In genomic region chr1:201917362-201918033, GRCh38 we compare ENCODE assay signal across 9 cellular contexts. TPM values are rescaled to one million over a fixed set of nuclear protein-coding genes. Genes with fewer than 3 reads are reported as not detected.
DNase-seq lines count a peak whose midpoint lies in the region; ATAC-seq, FAIRE-seq and TF ChIP-seq lines count a peak whose summit lies in the region.
"Had no signal": no experiment of that assay in that cellular context is flagged by ENCODE, and none has a peak within 500 bp of the region (broad histone marks: within the 10 kb centered on the region; RNA-seq: fewer than 3 reads in every experiment).

No MANE protein-coding gene starts in this region.

- BruUV-seq in GM12878 (replicated peaks; lab: Mats Ljungman, UMichigan): no TSS peak
- BruUV-seq in OCI-LY7 (replicated peaks; lab: Mats Ljungman, UMichigan): no TSS peak

- no peak for TF ChIP-seq EP300 in GM12878 (IDR thresholded peaks at IDR 0.05; ENCODE audit: borderline replicate concordance in 1 of 2, control insufficient read depth in 1 of 2, low read depth in 2 of 2, low read length in 2 of 2)

- SMC1A ChIA-PET in GM12878 (lab: Charles Lee; ENCODE audit: uncharacterized antibody, unreplicated experiment): no interaction called here

- TF ChIP-seq RAD21 in GM12878 (IDR thresholded peaks at IDR 0.05; ENCODE audit: insufficient read depth, low read depth, low read length): no peak

- H3K4me2 ChIP-seq in GM12878 (ENCODE audit: control insufficient read depth, insufficient read depth) (no peak overlapping the region), OCI-LY7 (ENCODE audit: low read length) (no peak overlapping the region)

- H3K9ac ChIP-seq in GM12878 (ENCODE audit: control insufficient read depth, insufficient read depth, low read length): no peak overlapping the region

- H4K20me1 ChIP-seq in GM12878 (ENCODE audit: control insufficient read depth, insufficient read depth) (no peaks in the 10 kb centered on the region), OCI-LY7 (ENCODE audit: insufficient read depth, low read length) (no peaks in the 10 kb centered on the region)

- TF ChIP-seq POLR2A in GM12878 (IDR thresholded peaks at IDR 0.05; ENCODE audit: low read depth, low read length) (no peak), gastrocnemius medialis (IDR thresholded peaks at IDR 0.05) (no peak)

- in situ Hi-C loops in GM12878 (cut with MboI): no loop called here
- in situ Hi-C loops in gastrocnemius medialis (cut with MboI; ENCODE audit: low sequenced_read_pairs in 4 of 4): no loop called here

- H3K36me3 ChIP-seq in GM12878 (ENCODE audit: control insufficient read depth in 2 of 2, insufficient read depth in 2 of 2, low read length in 1 of 2): no peaks in the 10 kb centered on the region
- no peaks in the 10 kb centered on the region for H3K36me3 ChIP-seq in gastrocnemius medialis
- no peaks in the 10 kb centered on the region for H3K36me3 ChIP-seq in OCI-LY7 (ENCODE audit: insufficient read depth, low read length)

- no peaks in the 10 kb centered on the region for H3K9me3 ChIP-seq in GM12878 (replicated peaks; ENCODE audit: control insufficient read depth, insufficient read depth, low read length)
- H3K9me3 ChIP-seq in gastrocnemius medialis: no peaks in the 10 kb centered on the region
- H3K9me3 ChIP-seq in OCI-LY7 (ENCODE audit: low read length): no peaks in the 10 kb centered on the region

- no peaks in the 10 kb centered on the region; a peak in 1 of 4 replicates for H3K27me3 ChIP-seq in GM12878 (replicated peaks in 1 of 2; ENCODE audit: control insufficient read depth in 2 of 2, insufficient read depth in 2 of 2, low read length in 1 of 2)
- H3K27me3 ChIP-seq in gastrocnemius medialis: no peaks in the 10 kb centered on the region

- DNase-seq in ELR (ENCODE audit: low read depth) (peak; percentile 76), GM12878 (ENCODE audit: low read depth, low spot score) (no peak), left ventricle myocardium superior (no peak), gastrocnemius medialis (peak in 1 of 2 donors; percentile 24), OCI-LY7 (ENCODE audit: low spot score) (no peak), T-cell (no peak), posterior cingulate gyrus (no peak)
- DNase-seq in stimulated activated naive CD8-positive, alpha-beta T cell treated with anti-CD3 and anti-CD28 coated beads, Interleukin-15, amount 100 ng/mL, for 72 hours: no peak
- DNase-seq: stimulated activated CD4-positive, alpha-beta T cell treated with anti-CD3 and anti-CD28 coated beads, Interleukin-4, amount 100 ng/mL, for 1 hour had no signal

- ATAC-seq in GM12878: peak; percentile 21; the same call in 2 of the 3 replicates
- ATAC-seq in left ventricle myocardium superior: peak; percentile 83
- peak; percentile 31 to 56 for ATAC-seq in gastrocnemius medialis
- no peak for ATAC-seq in stimulated activated naive CD8-positive, alpha-beta T cell treated with anti-CD3 and anti-CD28 coated beads, Interleukin-15, amount 100 ng/mL, for 72 hours
- ATAC-seq in T-cell (replicated peaks in 1 of 4): no peak

- H3K79me2 ChIP-seq in GM12878 (ENCODE audit: control insufficient read depth, insufficient read depth, low read length): no peaks in the 10 kb centered on the region
- H3K79me2 ChIP-seq in OCI-LY7 (ENCODE audit: insufficient read depth, low read depth, low read length): no peaks in the 10 kb centered on the region

- no peaks in the 10 kb centered on the region for H3K9me2 ChIP-seq in OCI-LY7 (ENCODE audit: insufficient read depth, low read length)

- no peak for TF ChIP-seq CTCF in GM12878 (IDR thresholded peaks at IDR 0.05 in 2 of 3, conservative IDR thresholded peaks at IDR 0.05 in 1 of 3; ENCODE audit: control insufficient read depth in 2 of 3, extremely low read depth in 1 of 3, insufficient read depth in 1 of 3, low read depth in 3 of 3, low read length in 3 of 3)
- TF ChIP-seq CTCF in gastrocnemius medialis (IDR thresholded peaks at IDR 0.05 in 4 of 5, conservative IDR thresholded peaks at IDR 0.05 in 1 of 5): no peak
- no peak for TF ChIP-seq CTCF in OCI-LY7 (conservative IDR thresholded peaks at IDR 0.05; ENCODE audit: low read length)

- H3K4me3 Mint-ChIP-seq in stimulated activated naive CD8-positive, alpha-beta T cell treated with anti-CD3 and anti-CD28 coated beads, Interleukin-15, amount 100 ng/mL, for 72 hours: no peak overlapping the region
- no peak overlapping the region for H3K4me3 Mint-ChIP-seq in T-cell

- H3K27ac Mint-ChIP-seq in stimulated activated naive CD8-positive, alpha-beta T cell treated with anti-CD3 and anti-CD28 coated beads, Interleukin-15, amount 100 ng/mL, for 72 hours: no peak overlapping the region
- H3K27ac Mint-ChIP-seq in T-cell: no peak overlapping the region

- RAD21 ChIA-PET in GM12878 (lab: Charles Lee; ENCODE audit: unreplicated experiment): no interaction called here

- no peaks in the 10 kb centered on the region for H3K9me3 Mint-ChIP-seq in stimulated activated naive CD8-positive, alpha-beta T cell treated with anti-CD3 and anti-CD28 coated beads, Interleukin-15, amount 100 ng/mL, for 72 hours
- no peaks in the 10 kb centered on the region for H3K9me3 Mint-ChIP-seq in T-cell

- no peak overlapping the region for H3K27ac ChIP-seq in GM12878 (ENCODE audit: control insufficient read depth, insufficient read depth)
- peak overlapping the region; percentile 49 to 78 (median 70) for H3K27ac ChIP-seq in gastrocnemius medialis
- no peak overlapping the region for H3K27ac ChIP-seq in OCI-LY7 (ENCODE audit: low read depth, low read length, poor library complexity, severe bottlenecking)

- H3K36me3 Mint-ChIP-seq in T-cell: no peaks in the 10 kb centered on the region

- WGBS in GM12878 (ENCODE audit: insufficient coverage, insufficient replicate concordance, low lambda C conversion rate, missing lambda C conversion rate): 72% methylated on average over 7 of the region's 7 CpGs

- FAIRE-seq in GM12878 (lab: Jason Lieb, UNC): no peak

- H3K27me3 Mint-ChIP-seq in stimulated activated naive CD8-positive, alpha-beta T cell treated with anti-CD3 and anti-CD28 coated beads, Interleukin-15, amount 100 ng/mL, for 72 hours: peaks cover 23% of the 10 kb centered on the region
- peaks cover 21 to 36% of the 10 kb centered on the region in 2 donors for H3K27me3 Mint-ChIP-seq in T-cell

- H2AFZ ChIP-seq in GM12878 (ENCODE audit: control insufficient read depth, low read depth, low read length) (no peak overlapping the region), OCI-LY7 (ENCODE audit: low read length) (no peak overlapping the region)

- H3K4me3 ChIP-seq in GM12878 (no peak overlapping the region), gastrocnemius medialis (no peak overlapping the region), OCI-LY7 (ENCODE audit: low read depth, low read length, poor library complexity, severe bottlenecking) (no peak overlapping the region)

- H3K4me1 ChIP-seq in GM12878 (ENCODE audit: control insufficient read depth, insufficient read depth, low read length): peaks cover 4% of the 10 kb centered on the region; the same call in 1 of the 2 replicates
- peaks cover 44 to 46% of the 10 kb centered on the region in 2 donors for H3K4me1 ChIP-seq in gastrocnemius medialis
- peaks cover 3% of the 10 kb centered on the region for H3K4me1 ChIP-seq in OCI-LY7 (ENCODE audit: insufficient read depth, low read length, poor library complexity, severe bottlenecking)

- CTCF ChIA-PET in GM12878 (lab: Yijun Ruan, JAX) (interaction anchor here (0.8 kb wide), 1 partner anchor 218 kb away, joined by 3 read pairs; no protein-coding TSS in a partner anchor), OCI-LY7 (lab: Charles Lee; ENCODE audit: unreplicated experiment) (no interaction called here), T-cell (lab: Charles Lee) (interaction anchor here in 1 of 2 donors (0.6 kb wide), 1 partner anchor 15 kb away, joined by 3 read pairs; no protein-coding TSS in a partner anchor)

- POLR2A ChIA-PET in GM12878 (lab: Charles Lee) (no interaction called here), OCI-LY7 (lab: Charles Lee) (interaction anchor here (0.5 kb wide), 1 partner anchor 321 kb away, joined by 3 read pairs; no protein-coding TSS in a partner anchor), T-cell (lab: Charles Lee) (interaction anchor here in 1 of 2 donors (0.6 kb wide), 2 partner anchors 19 to 62 kb away, joined by 5 to 9 read pairs; no protein-coding TSS in a partner anchor)

- intact Hi-C loops in GM12878 (cut with micrococcal nuclease; ENCODE audit: unreplicated experiment): no loop called here
- intact Hi-C loops in left ventricle myocardium superior (cut with micrococcal nuclease): no loop called here
- intact Hi-C loops in gastrocnemius medialis (cut with DNase I; ENCODE audit: low total_unique reads): loop anchor here (2.0 kb wide), 1 partner anchor 17 kb away; no protein-coding TSS in a partner anchor
- intact Hi-C loops in OCI-LY7 (cut with micrococcal nuclease; ENCODE audit: unreplicated experiment): no loop called here
- intact Hi-C loops in posterior cingulate gyrus (cut with DNase I): no loop called here

- H3K4me1 Mint-ChIP-seq in stimulated activated naive CD8-positive, alpha-beta T cell treated with anti-CD3 and anti-CD28 coated beads, Interleukin-15, amount 100 ng/mL, for 72 hours: no peaks in the 10 kb centered on the region
- H3K4me1 Mint-ChIP-seq in T-cell: peaks cover 0 to 1% (median 0%) of the 10 kb centered on the region in 3 donors

RNA-seq across cellular contexts. Expression of gene SHISA4, which starts 28.8 kb away (rescaled TPM):
- total RNA-seq in GM12878 (2013; cell fraction: nucleolus; rRNA removed): 0.90 and 1.5 TPM in 2 replicates
- total RNA-seq in GM12878 (2014; rRNA removed) (0.11 TPM in 1 of 2 replicates, not detected in the other), GM12878 (2014; rRNA removed; fragmentation: Illumina TruSeq; extraction: Trizol) (not detected in 2 replicates), GM12878 (2021) (not detected in 2 replicates), left ventricle myocardium superior (129 TPM), gastrocnemius medialis (100 to 1,000 TPM in 2 of 4 donors, 10 to 100 TPM in 2; 76.6 to 384 (median 229) TPM), OCI-LY7 (2022) (not detected in 2 replicates), T-cell (under 1 TPM; 0.38 to 0.88 (median 0.54) TPM)
- polyA plus RNA-seq in GM12878 (2011; ENCODE audit: low read depth): not detected
- polyA plus RNA-seq in GM12878 (2011; rRNA removed) (0.07 TPM in 1 of 2 replicates, not detected in the other), GM12878 (2014; fragmentation: Illumina TruSeq; extraction: Trizol) (0.07 TPM in 1 of 2 replicates, not detected in the other), GM12878 (2014; fragmentation: Nextera tagmentation; extraction: Ambion mirVana) (not detected), GM12878 (2014; rRNA removed) (not detected in 2 replicates), GM12878 (2016; fragmentation: Nextera tagmentation; extraction: Ambion mirVana) (not detected)
- polyA plus RNA-seq in GM12878 (2011; cell fraction: cytosol; rRNA removed): 0.13 and 0.15 TPM in 2 replicates
- 0.61 and 0.85 TPM in 2 replicates for polyA plus RNA-seq in GM12878 (2011; cell fraction: nucleus; rRNA removed)
- polyA plus RNA-seq in GM12878 (2012): not detected in 2 replicates
- polyA minus RNA-seq in GM12878 (2011; rRNA and poly(A)+ RNA removed): not detected in 2 replicates
- not detected in 2 replicates for polyA minus RNA-seq in GM12878 (2011; cell fraction: cytosol; rRNA and poly(A)+ RNA removed)
- polyA minus RNA-seq in GM12878 (2011; cell fraction: nucleus; rRNA and poly(A)+ RNA removed): 0.29 TPM in 1 of 2 replicates, not detected in the other
- total RNA-seq in OCI-LY7 (2014; rRNA removed; shearing (Covaris generic)): 0.46 TPM in 1 of 2 replicates, not detected in the other

RNA-seq across cellular contexts. Expression of gene LMOD1, which starts 28.9 kb away (rescaled TPM):
- total RNA-seq in GM12878 (2013; cell fraction: nucleolus; rRNA removed): not detected in 2 replicates
- total RNA-seq in GM12878 (2014; rRNA removed) (not detected in 2 replicates), GM12878 (2014; rRNA removed; fragmentation: Illumina TruSeq; extraction: Trizol) (not detected in 2 replicates), GM12878 (2021) (0.11 and 0.15 TPM in 2 replicates), left ventricle myocardium superior (8.0 TPM), gastrocnemius medialis (10 to 100 TPM; 12.8 to 39.5 (median 22.6) TPM), OCI-LY7 (2022) (not detected in 2 replicates), T-cell (under 1 TPM in 3 of 5 donors, not detected in 2; 0.10 to 0.29 (median 0.16) TPM)
- polyA plus RNA-seq in GM12878 (2011; ENCODE audit: low read depth): not detected
- polyA plus RNA-seq in GM12878 (2011; rRNA removed) (not detected in 2 replicates), GM12878 (2014; fragmentation: Illumina TruSeq; extraction: Trizol) (not detected in 2 replicates), GM12878 (2014; fragmentation: Nextera tagmentation; extraction: Ambion mirVana) (not detected), GM12878 (2014; rRNA removed) (not detected in 2 replicates), GM12878 (2016; fragmentation: Nextera tagmentation; extraction: Ambion mirVana) (not detected)
- not detected in 2 replicates for polyA plus RNA-seq in GM12878 (2011; cell fraction: cytosol; rRNA removed)
- not detected in 2 replicates for polyA plus RNA-seq in GM12878 (2011; cell fraction: nucleus; rRNA removed)
- polyA plus RNA-seq in GM12878 (2012): not detected in 2 replicates
- not detected in 2 replicates for polyA minus RNA-seq in GM12878 (2011; rRNA and poly(A)+ RNA removed)
- not detected in 2 replicates for polyA minus RNA-seq in GM12878 (2011; cell fraction: cytosol; rRNA and poly(A)+ RNA removed)
- not detected in 2 replicates for polyA minus RNA-seq in GM12878 (2011; cell fraction: nucleus; rRNA and poly(A)+ RNA removed)
- not detected in 2 replicates for total RNA-seq in OCI-LY7 (2014; rRNA removed; shearing (Covaris generic))

RNA-seq across cellular contexts. Expression of gene TIMM17A, which starts 37.8 kb away (rescaled TPM):
- 36.7 and 44.9 TPM in 2 replicates for total RNA-seq in GM12878 (2013; cell fraction: nucleolus; rRNA removed)
- total RNA-seq in GM12878 (2014; rRNA removed) (68.6 and 82.3 TPM in 2 replicates), GM12878 (2014; rRNA removed; fragmentation: Illumina TruSeq; extraction: Trizol) (77.6 and 79.7 TPM in 2 replicates), GM12878 (2021) (74.4 TPM in 2 replicates), left ventricle myocardium superior (79.0 TPM), gastrocnemius medialis (10 to 100 TPM; 33.6 to 67.6 (median 43.3) TPM), OCI-LY7 (2022) (55.6 and 67.2 TPM in 2 replicates), T-cell (10 to 100 TPM; 28.7 to 37.6 (median 29.9) TPM)
- polyA plus RNA-seq in GM12878 (2011; ENCODE audit: low read depth): 45.1 TPM
- polyA plus RNA-seq in GM12878 (2011; rRNA removed) (105 and 139 TPM in 2 replicates), GM12878 (2014; fragmentation: Illumina TruSeq; extraction: Trizol) (71.6 and 83.2 TPM in 2 replicates), GM12878 (2014; fragmentation: Nextera tagmentation; extraction: Ambion mirVana) (100 to 1,000 TPM; 248 to 357 TPM), GM12878 (2014; rRNA removed) (69.0 and 72.1 TPM in 2 replicates), GM12878 (2016; fragmentation: Nextera tagmentation; extraction: Ambion mirVana) (100 to 1,000 TPM; 176 to 180 TPM)
- 42.6 and 45.9 TPM in 2 replicates for polyA plus RNA-seq in GM12878 (2011; cell fraction: cytosol; rRNA removed)
- 33.9 and 35.0 TPM in 2 replicates for polyA plus RNA-seq in GM12878 (2011; cell fraction: nucleus; rRNA removed)
- 39.1 and 50.4 TPM in 2 replicates for polyA plus RNA-seq in GM12878 (2012)
- polyA minus RNA-seq in GM12878 (2011; rRNA and poly(A)+ RNA removed): 24.0 and 33.8 TPM in 2 replicates
- polyA minus RNA-seq in GM12878 (2011; cell fraction: cytosol; rRNA and poly(A)+ RNA removed): 13.2 and 13.5 TPM in 2 replicates
- polyA minus RNA-seq in GM12878 (2011; cell fraction: nucleus; rRNA and poly(A)+ RNA removed): 8.5 and 16.4 TPM in 2 replicates
- total RNA-seq in OCI-LY7 (2014; rRNA removed; shearing (Covaris generic)): 41.2 and 43.8 TPM in 2 replicates

Comparison
In these comparisons a context has a peak if more than half of its experiments do, and no peak if none do; other contexts are left out.
1. ATAC-seq: peak in GM12878 (single experiment), left ventricle myocardium superior (single experiment) and gastrocnemius medialis (2 of 2); none in stimulated activated naive CD8-positive, alpha-beta T cell treated with anti-CD3 and anti-CD28 coated beads, Interleukin-15, amount 100 ng/mL, for 72 hours (single experiment) and T-cell (0 of 4).
2. H3K27ac ChIP-seq: peak in gastrocnemius medialis (4 of 4); none in GM12878 (single experiment) and OCI-LY7 (single experiment).
3. RNA of gene SHISA4, which starts 28.8 kb away (total RNA-seq): 76.6 to 384 TPM in gastrocnemius medialis and 129 TPM in left ventricle myocardium superior (single experiment); 0.38 to 0.88 TPM in T-cell, 0.46 TPM in OCI-LY7 and 0.11 to 1.5 TPM in GM12878; every median in the first group is over 10 times any median in the second.